In the genomic region with DNA sequence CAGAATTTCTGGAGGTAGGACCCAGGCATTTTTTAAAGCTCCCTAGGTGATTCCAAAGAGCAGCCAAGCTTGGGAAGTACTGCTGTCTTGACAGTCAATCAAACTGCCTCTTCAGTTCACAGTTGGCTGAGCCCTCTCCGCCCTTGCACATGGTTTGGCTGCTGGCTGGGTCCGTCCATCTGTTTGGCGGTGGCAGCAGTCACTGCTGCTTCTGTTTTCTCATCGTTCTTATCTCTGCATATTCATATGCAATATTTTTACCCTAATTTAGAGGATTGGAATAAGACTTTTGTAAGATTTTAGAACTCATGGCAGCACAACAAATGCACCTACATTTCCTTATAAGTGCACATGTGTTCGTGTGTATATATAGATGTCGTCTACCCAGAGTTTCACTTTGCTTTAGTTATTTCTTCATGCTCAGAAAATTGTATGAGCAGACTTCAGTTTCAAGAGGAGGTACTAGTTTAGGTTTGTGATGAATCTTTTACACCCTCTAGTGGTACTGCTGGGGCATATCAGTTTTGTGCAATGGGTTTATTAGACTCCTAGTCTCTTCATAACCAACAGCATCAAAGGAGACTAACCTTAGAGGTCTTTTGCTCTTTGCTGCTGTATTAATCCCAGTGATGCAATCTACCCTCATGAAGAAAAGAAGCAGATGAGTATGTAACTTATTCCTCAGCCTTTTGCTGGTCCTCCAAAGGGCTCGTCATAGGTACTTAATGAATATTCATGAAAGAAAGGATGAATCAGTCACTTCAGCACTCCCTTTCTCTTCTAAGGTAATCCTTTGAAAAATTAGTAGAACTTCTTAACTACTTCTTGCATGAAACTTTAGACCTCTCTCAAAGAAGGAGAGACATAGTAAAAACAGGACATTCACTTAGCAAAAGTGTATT, we compare ENCODE assay signal across 8 cellular contexts. TPM values are rescaled to one million over a fixed set of nuclear protein-coding genes. Genes with fewer than 3 reads are reported as not detected.
DNase-seq lines count a peak whose midpoint lies in the region; ATAC-seq and TF ChIP-seq lines count a peak whose summit lies in the region.

No MANE protein-coding gene starts in this region.

- DNase-seq in Caki2 (ENCODE audit: low read depth): peak; percentile 68
- DNase-seq in NCI-H2081 treated with DMSO at 0.1 percent for 48 hours (lab: John Stamatoyannopoulos, UW): peak; percentile 29
- peak; percentile 10 for DNase-seq in T1000 (lab: John Stamatoyannopoulos, UW)
- DNase-seq in fibroblast of pulmonary artery (ENCODE audit: low read depth): peak; percentile 85
- peak; percentile 12 for DNase-seq in occipital lobe (lab: John Stamatoyannopoulos, UW)
- no peak for DNase-seq in T-helper 9 cell

- peak overlapping the region; percentile 51 for H3K4me3 ChIP-seq in fibroblast of pulmonary artery (replicated peaks; ENCODE audit: low read depth, low read length)

- peak; percentile 95 for TF ChIP-seq CTCF in fibroblast of pulmonary artery (IDR thresholded peaks at IDR 0.05; ENCODE audit: low read length, missing control alignments)

- in situ Hi-C loops in Caki2 (cut with HindIII; ENCODE audit: low pct_unique_long_range_greater_than_20kb, low sequenced_read_pairs): no loop called here

- peak; percentile 92 for ATAC-seq in GM18907 (IDR thresholded peaks at IDR 0.05; ENCODE audit: unreplicated experiment)
- peak; percentile 73 for ATAC-seq in HG03064 (IDR thresholded peaks at IDR 0.05; ENCODE audit: low read depth, unreplicated experiment)

RNA-seq across cellular contexts. Expression of a gene that starts 44.3 kb away (rescaled TPM):
- not detected in 2 replicates for total RNA-seq in Caki2 (2014; rRNA removed; shearing (Covaris generic); ENCODE audit: low replicate concordance)
- total RNA-seq in occipital lobe: 0.78 TPM
